Comparison of ENCODE assay signal across 8 cellular contexts in the genomic region with DNA sequence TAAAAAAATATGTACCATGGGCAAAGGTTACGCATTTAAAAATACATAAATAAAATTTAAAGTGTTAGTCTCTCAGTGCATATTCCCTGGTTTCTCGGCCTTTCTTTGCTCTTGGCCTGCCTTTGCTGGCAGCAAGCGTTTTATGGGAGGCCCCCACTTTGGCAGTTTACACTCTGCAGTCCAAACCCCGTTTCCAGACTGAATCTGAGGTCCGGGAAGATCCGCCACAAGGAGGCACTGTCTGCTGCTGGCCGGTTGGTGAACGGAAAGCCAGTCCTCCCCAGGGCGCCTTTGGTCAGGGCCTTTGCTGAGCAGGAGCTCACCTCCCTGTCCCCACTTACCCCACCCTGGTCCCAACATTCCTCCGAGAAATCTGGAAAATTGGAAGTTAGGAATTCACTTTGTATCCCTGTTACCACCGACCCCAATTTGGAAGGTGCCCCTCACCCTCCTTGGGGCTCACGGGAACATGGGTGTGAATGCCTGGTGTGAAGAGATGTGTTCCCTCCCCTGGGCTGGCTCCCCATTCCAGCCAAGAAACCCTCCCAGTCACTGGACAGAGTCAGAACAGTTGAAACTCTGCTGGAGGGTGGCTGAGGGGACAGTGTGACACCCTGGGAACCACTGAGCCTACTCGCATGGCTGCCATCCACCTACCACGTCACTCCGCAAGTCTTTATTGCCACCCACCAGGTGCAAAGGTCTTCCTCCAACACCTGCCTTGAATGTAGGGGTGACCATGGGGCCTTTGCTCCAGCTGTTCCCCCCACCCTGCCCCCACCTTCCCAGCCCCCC. TPM values are rescaled to one million over a fixed set of nuclear protein-coding genes. Genes with fewer than 3 reads are reported as not detected.
A peak's percentile ranks its signal among the peaks of the same experiment; 100 is the strongest.
DNase-seq lines count a peak whose midpoint lies in the region; ATAC-seq and TF ChIP-seq lines count a peak whose summit lies in the region.

No MANE protein-coding gene starts in this region.

- peak overlapping the region; percentile 51 for H3K27ac Mint-ChIP-seq in activated naive CD4-positive, alpha-beta T cell treated with anti-CD3 and anti-CD28 coated beads, Interleukin-2, amount 10 ng/mL, durations not matched to agents 7 days and 5 days
- no peak overlapping the region for H3K27ac Mint-ChIP-seq in progenitor cell of endocrine pancreas

- POLR2A ChIA-PET in PC-3 (lab: Charles Lee; ENCODE audit: unreplicated experiment) = no interaction called here

- H3K9ac ChIP-seq in PC-3 (ENCODE audit: low read length) = no peak overlapping the region

- H3K4me3 Mint-ChIP-seq in activated naive CD4-positive, alpha-beta T cell treated with anti-CD3 and anti-CD28 coated beads, Interleukin-2, amount 10 ng/mL, durations not matched to agents 7 days and 5 days = no peak overlapping the region
- H3K4me3 Mint-ChIP-seq in progenitor cell of endocrine pancreas (ENCODE audit: low read depth) = no peak overlapping the region

- H3K79me2 ChIP-seq in PC-3 (ENCODE audit: low read length) = no peaks in the 10 kb centered on the region

- H3K27ac ChIP-seq in PC-3 (ENCODE audit: low read length) = no peak overlapping the region

- H3K9me3 Mint-ChIP-seq in activated naive CD4-positive, alpha-beta T cell treated with anti-CD3 and anti-CD28 coated beads, Interleukin-2, amount 10 ng/mL, durations not matched to agents 7 days and 5 days = no peaks in the 10 kb centered on the region
- no peaks in the 10 kb centered on the region for H3K9me3 Mint-ChIP-seq in progenitor cell of endocrine pancreas (ENCODE audit: low read depth)

- TF ChIP-seq CTCF in PC-3 (conservative IDR thresholded peaks at IDR 0.05; ENCODE audit: low read depth, low read length) (peak; percentile 93), progenitor cell of endocrine pancreas (IDR thresholded peaks at IDR 0.05; ENCODE audit: unreplicated experiment) (peak; percentile 71)

- DNase-seq in NCI-H82 (lab: John Stamatoyannopoulos, UW) = peak; percentile 55
- no peak for DNase-seq in NCI-H82 treated with DMSO at 0.1 percent for 48 hours (lab: John Stamatoyannopoulos, UW; ENCODE audit: unreplicated experiment)
- DNase-seq in PC-3 = peak; percentile 64
- peak; percentile 76 for DNase-seq in activated naive CD4-positive, alpha-beta T cell treated with anti-CD3 and anti-CD28 coated beads, Interleukin-2, amount 10 ng/mL, durations not matched to agents 7 days and 5 days
- peak; percentile 79 for DNase-seq in Right ventricle myocardium inferior (ENCODE audit: missing footprints)
- DNase-seq in progenitor cell of endocrine pancreas (ENCODE audit: low spot score, unreplicated experiment) = no peak

- H3K4me1 Mint-ChIP-seq in activated naive CD4-positive, alpha-beta T cell treated with anti-CD3 and anti-CD28 coated beads, Interleukin-2, amount 10 ng/mL, durations not matched to agents 7 days and 5 days = peaks cover 5% of the 10 kb centered on the region
- H3K4me1 Mint-ChIP-seq in progenitor cell of endocrine pancreas (ENCODE audit: low read depth) = no peaks in the 10 kb centered on the region

- intact Hi-C loops in PC-3 (cut with micrococcal nuclease) = no loop called here
- intact Hi-C loops in Right ventricle myocardium inferior (cut with DNase I) = no loop called here

- CTCF ChIA-PET in PC-3 (lab: Charles Lee) = interaction anchor here (0.6 to 1.0 kb wide), 5 partner anchors 9 to 112 kb away, joined by 3 to 5 read pairs (median 3); a partner anchor contains a TSS
- CTCF ChIA-PET in activated naive CD4-positive, alpha-beta T cell treated with anti-CD3 and anti-CD28 coated beads, Interleukin-2, amount 10 ng/mL, durations not matched to agents 7 days and 5 days (lab: Charles Lee) = interaction anchor here (0.6 to 1.3 kb wide), 7 partner anchors 10 to 107 kb away, joined by 3 to 5 read pairs (median 4); a partner anchor contains a TSS

- BruUV-seq in PC-3 (replicated peaks; lab: Mats Ljungman, UMichigan) = no TSS peak

- H3K4me2 ChIP-seq in PC-3 (ENCODE audit: low read length) = no peak overlapping the region

- no peaks in the 10 kb centered on the region; the same call in 1 of the 2 replicates for H3K36me3 ChIP-seq in PC-3 (ENCODE audit: low read depth, low read length)

- no peaks in the 10 kb centered on the region for H3K4me1 ChIP-seq in PC-3 (ENCODE audit: insufficient read depth, low read length)

- peaks cover 26% of the 10 kb centered on the region for H3K36me3 Mint-ChIP-seq in activated naive CD4-positive, alpha-beta T cell treated with anti-CD3 and anti-CD28 coated beads, Interleukin-2, amount 10 ng/mL, durations not matched to agents 7 days and 5 days
- H3K36me3 Mint-ChIP-seq in progenitor cell of endocrine pancreas (ENCODE audit: insufficient read depth) = peaks cover 1% of the 10 kb centered on the region

- no peaks in the 10 kb centered on the region for H3K9me2 ChIP-seq in PC-3 (replicated peaks; ENCODE audit: low read length)

- H3K4me3 ChIP-seq in PC-3 (ENCODE audit: low read length) = no peak overlapping the region

- no peaks in the 10 kb centered on the region for H3F3A ChIP-seq in PC-3 (ENCODE audit: low read length, unreplicated experiment)

- no peak overlapping the region for H2AFZ ChIP-seq in PC-3 (ENCODE audit: low read length)

- H3K27me3 Mint-ChIP-seq in activated naive CD4-positive, alpha-beta T cell treated with anti-CD3 and anti-CD28 coated beads, Interleukin-2, amount 10 ng/mL, durations not matched to agents 7 days and 5 days = no peaks in the 10 kb centered on the region
- H3K27me3 Mint-ChIP-seq in progenitor cell of endocrine pancreas = no peaks in the 10 kb centered on the region

- no peaks in the 10 kb centered on the region for H3K9me3 ChIP-seq in PC-3 (ENCODE audit: low read length)

- ATAC-seq in PC-3 (peak; percentile 76), Right ventricle myocardium inferior (peak; percentile 39), HG03139 (IDR thresholded peaks at IDR 0.05; ENCODE audit: unreplicated experiment) (no peak), GM21390 (IDR thresholded peaks at IDR 0.05; ENCODE audit: unreplicated experiment) (no peak)

- H3K27me3 ChIP-seq in PC-3 (ENCODE audit: low read length) = no peaks in the 10 kb centered on the region

- H4K20me1 ChIP-seq in PC-3 (ENCODE audit: low read length) = no peaks in the 10 kb centered on the region

RNA-seq across cellular contexts. Expression of a gene that starts 9.4 kb away (rescaled TPM):
- total RNA-seq in PC-3 (2014; rRNA removed) (209 and 217 TPM in 2 replicates), Right ventricle myocardium inferior (172 TPM), progenitor cell of endocrine pancreas (500 and 503 TPM in 2 replicates)

RNA-seq across cellular contexts. Expression of a gene that starts 15.3 kb away (rescaled TPM):
- total RNA-seq in PC-3 (2014; rRNA removed) = 55.6 and 57.0 TPM in 2 replicates
- 11.3 TPM for total RNA-seq in Right ventricle myocardium inferior
- total RNA-seq in progenitor cell of endocrine pancreas = 12.7 and 13.3 TPM in 2 replicates

RNA-seq across cellular contexts. Expression of a gene that starts 22.6 kb away (rescaled TPM):
- total RNA-seq in PC-3 (2014; rRNA removed) = 46.1 and 54.1 TPM in 2 replicates
- 8.4 TPM for total RNA-seq in Right ventricle myocardium inferior
- 54.6 and 61.5 TPM in 2 replicates for total RNA-seq in progenitor cell of endocrine pancreas

RNA-seq across cellular contexts. Expression of a gene that starts 27.9 kb away (rescaled TPM):
- total RNA-seq in PC-3 (2014; rRNA removed) (0.95 and 1.3 TPM in 2 replicates), Right ventricle myocardium inferior (179 TPM), progenitor cell of endocrine pancreas (1.4 and 1.6 TPM in 2 replicates)

RNA-seq across cellular contexts. Expression of a gene that starts 43.8 kb away (rescaled TPM):
- total RNA-seq in PC-3 (2014; rRNA removed) (not detected in 2 replicates), Right ventricle myocardium inferior (46.8 TPM), progenitor cell of endocrine pancreas (0.53 and 0.73 TPM in 2 replicates)

Comparison
In these comparisons a context has a peak if more than half of its experiments do, and no peak if none do; other contexts are left out.
1. DNase-seq: peak in NCI-H82 (single experiment), PC-3 (single experiment), activated naive CD4-positive, alpha-beta T cell treated with anti-CD3 and anti-CD28 coated beads, Interleukin-2, amount 10 ng/mL, durations not matched to agents 7 days and 5 days (single experiment) and Right ventricle myocardium inferior (single experiment); none in NCI-H82 treated with DMSO at 0.1 percent for 48 hours (single experiment) and progenitor cell of endocrine pancreas (single experiment).
2. ATAC-seq: peak in PC-3 (single experiment) and Right ventricle myocardium inferior (single experiment); none in HG03139 (single experiment) and GM21390 (single experiment).